2 cellular contexts compared by ENCODE assay signal in genomic region chr15:74096753-74097474, GRCh38. TPM values are rescaled to one million over a fixed set of nuclear protein-coding genes. Genes with fewer than 3 reads are reported as not detected.
"Had no signal": no experiment of that assay in that cellular context is flagged by ENCODE, and none has a peak within 500 bp of the region (broad histone marks: within the 10 kb centered on the region; RNA-seq: fewer than 3 reads in every experiment).

No MANE protein-coding gene starts in this region.

RNA-seq across cellular contexts. Expression of gene GOLGA6A, which starts 14.6 kb away (rescaled TPM):
- total RNA-seq: G401, GM12878 had no signal
- polyA plus RNA-seq: GM12878 had no signal

RNA-seq across cellular contexts. Expression of gene ISLR2, which starts 33.5 kb away (rescaled TPM):
- total RNA-seq: G401 had no signal
